In the genomic region with DNA sequence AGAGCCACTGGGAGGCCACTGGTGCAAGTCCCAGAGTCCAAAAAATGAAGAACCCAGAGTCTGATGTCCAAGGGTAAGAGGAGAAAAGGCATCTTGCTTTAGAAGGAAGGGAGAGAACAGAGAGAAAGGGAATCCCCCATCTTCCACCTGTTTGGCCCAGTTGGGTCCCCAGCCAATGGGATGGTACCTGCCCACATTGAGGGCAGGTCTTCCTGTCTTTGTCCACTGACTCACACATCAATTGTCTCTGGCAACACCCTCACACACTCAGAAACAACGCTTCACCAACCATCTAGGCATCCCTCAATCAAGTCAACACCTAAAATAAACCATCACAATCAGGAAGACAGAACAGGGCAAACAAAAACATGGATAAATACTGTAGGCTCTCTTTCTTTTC, we compare ENCODE assay signal across 21 cellular contexts. TPM values are rescaled to one million over a fixed set of nuclear protein-coding genes. Genes with fewer than 3 reads are reported as not detected.
DNase-seq lines count a peak whose midpoint lies in the region; ATAC-seq and TF ChIP-seq lines count a peak whose summit lies in the region.
"Had no signal": no experiment of that assay in that cellular context is flagged by ENCODE, and none has a peak within 500 bp of the region (broad histone marks: within the 10 kb centered on the region; RNA-seq: fewer than 3 reads in every experiment).

No MANE protein-coding gene starts in this region.

- H3K36me3 ChIP-seq in colonic mucosa, result no peaks in the 10 kb centered on the region
- H3K36me3 ChIP-seq in A673 (ENCODE audit: insufficient read depth, low read length, poor library complexity, severe bottlenecking), result no peaks in the 10 kb centered on the region

- H3K27me3 ChIP-seq in colonic mucosa (no peaks in the 10 kb centered on the region), foreskin keratinocyte (no peaks in the 10 kb centered on the region), A673 (replicated peaks; ENCODE audit: insufficient read depth, low read depth, low read length, poor library complexity) (no peaks in the 10 kb centered on the region)

- peaks cover 12% of the 10 kb centered on the region for H3K36me3 Mint-ChIP-seq in activated naive CD8-positive, alpha-beta T cell treated with anti-CD3 and anti-CD28 coated beads, Interleukin-2, amount 50 U/mL, for 24 hours (ENCODE audit: low read depth)
- H3K36me3 Mint-ChIP-seq in activated naive CD8-positive, alpha-beta T cell treated with anti-CD3 and anti-CD28 coated beads for 36 hours, result peaks cover 20% of the 10 kb centered on the region

- no TSS peak for BruUV-seq in A673 (replicated peaks; lab: Mats Ljungman, UMichigan)

- no peak overlapping the region for H3K4me3 Mint-ChIP-seq in activated naive CD8-positive, alpha-beta T cell treated with anti-CD3 and anti-CD28 coated beads, Interleukin-2, amount 50 U/mL, for 24 hours
- H3K4me3 Mint-ChIP-seq in activated naive CD8-positive, alpha-beta T cell treated with anti-CD3 and anti-CD28 coated beads for 36 hours, result no peak overlapping the region
- H3K4me3 Mint-ChIP-seq: CD4-positive, alpha-beta memory T cell; GM23338; H9; HFFc6 had no signal

- TF ChIP-seq CTCF in colonic mucosa (IDR thresholded peaks at IDR 0.05) (no peak), foreskin keratinocyte (conservative IDR thresholded peaks at IDR 0.05) (no peak), A673 (conservative IDR thresholded peaks at IDR 0.05; ENCODE audit: low read depth, low read length) (no peak)

- ATAC-seq in activated naive CD8-positive, alpha-beta T cell treated with anti-CD3 and anti-CD28 coated beads, Interleukin-2, amount 50 U/mL, for 24 hours, result peak; percentile 52
- ATAC-seq in foreskin keratinocyte (peak; percentile 21), GM21381 (IDR thresholded peaks at IDR 0.05; ENCODE audit: unreplicated experiment) (no peak)
- ATAC-seq: A549, GM23338, HCT116 had no signal

- POLR2A ChIA-PET in A673 (lab: Charles Lee; ENCODE audit: low non-redundant PET), result no interaction called here

- no peaks in the 10 kb centered on the region for H3K9me3 Mint-ChIP-seq in activated naive CD8-positive, alpha-beta T cell treated with anti-CD3 and anti-CD28 coated beads, Interleukin-2, amount 50 U/mL, for 24 hours
- peaks cover 9% of the 10 kb centered on the region for H3K9me3 Mint-ChIP-seq in activated naive CD8-positive, alpha-beta T cell treated with anti-CD3 and anti-CD28 coated beads for 36 hours
- H3K9me3 Mint-ChIP-seq: GM23338, H9, HFFc6 had no signal

- no peak overlapping the region for H3K4me3 ChIP-seq in colonic mucosa
- H3K4me3 ChIP-seq in A673 (ENCODE audit: low read depth, low read length, poor library complexity, severe bottlenecking), result no peak overlapping the region
- H3K4me3 ChIP-seq: A549, GM23338 had no signal

- H3K9me3 ChIP-seq in colonic mucosa (no peaks in the 10 kb centered on the region), A673 (ENCODE audit: low read depth, low read length, poor library complexity, severe bottlenecking) (no peaks in the 10 kb centered on the region)
- H3K9me3 ChIP-seq: A549 had no signal

- CTCF ChIA-PET in A673 (lab: Charles Lee), result no interaction called here

- no peaks in the 10 kb centered on the region for H3K27me3 Mint-ChIP-seq in activated naive CD8-positive, alpha-beta T cell treated with anti-CD3 and anti-CD28 coated beads, Interleukin-2, amount 50 U/mL, for 24 hours
- H3K27me3 Mint-ChIP-seq in activated naive CD8-positive, alpha-beta T cell treated with anti-CD3 and anti-CD28 coated beads for 36 hours, result no peaks in the 10 kb centered on the region
- H3K27me3 Mint-ChIP-seq: CD4-positive, alpha-beta memory T cell had no signal

- DNase-seq in activated naive CD8-positive, alpha-beta T cell treated with anti-CD3 and anti-CD28 coated beads, Interleukin-2, amount 50 U/mL, for 24 hours, result no peak
- no peak for DNase-seq in activated naive CD8-positive, alpha-beta T cell treated with anti-CD3 and anti-CD28 coated beads for 36 hours
- DNase-seq in colonic mucosa (peak; percentile 5), foreskin keratinocyte (no peak), A673 (ENCODE audit: low spot score) (no peak), kidney glomerular epithelial cell (lab: John Stamatoyannopoulos, UW) (no peak)
- DNase-seq: 8988T; C1 segment of cervical spinal cord; Calu3; CD4-positive, alpha-beta memory T cell; COR-L47; DMS53; DMS79 treated with DMSO at 0.1 percent for 48 hours; GF-D8; H9; HFFc6 had no signal

- H3K4me1 ChIP-seq in colonic mucosa (no peaks in the 10 kb centered on the region), foreskin keratinocyte (no peaks in the 10 kb centered on the region), A673 (ENCODE audit: insufficient read depth, low read length, poor library complexity, severe bottlenecking) (no peaks in the 10 kb centered on the region)

- H3K9ac ChIP-seq in colonic mucosa (ENCODE audit: low read depth in 2 of 2, low read length in 2 of 2), result no peak overlapping the region

- intact Hi-C loops in colonic mucosa (cut with DNase I), result no loop called here
- intact Hi-C loops in A673 (cut with micrococcal nuclease; ENCODE audit: unreplicated experiment), result no loop called here

- no peak overlapping the region for H3K27ac Mint-ChIP-seq in activated naive CD8-positive, alpha-beta T cell treated with anti-CD3 and anti-CD28 coated beads, Interleukin-2, amount 50 U/mL, for 24 hours
- H3K27ac Mint-ChIP-seq in activated naive CD8-positive, alpha-beta T cell treated with anti-CD3 and anti-CD28 coated beads for 36 hours, result no peak overlapping the region
- H3K27ac Mint-ChIP-seq: CD4-positive, alpha-beta memory T cell; GM23338; H9; HFFc6 had no signal

- H3K4me1 Mint-ChIP-seq in activated naive CD8-positive, alpha-beta T cell treated with anti-CD3 and anti-CD28 coated beads, Interleukin-2, amount 50 U/mL, for 24 hours, result peaks cover 16% of the 10 kb centered on the region
- H3K4me1 Mint-ChIP-seq in activated naive CD8-positive, alpha-beta T cell treated with anti-CD3 and anti-CD28 coated beads for 36 hours, result peaks cover 12% of the 10 kb centered on the region
- H3K4me1 Mint-ChIP-seq: GM23338 had no signal

- H3K27ac ChIP-seq in colonic mucosa, result no peak overlapping the region
- no peak overlapping the region for H3K27ac ChIP-seq in foreskin keratinocyte
- no peak overlapping the region for H3K27ac ChIP-seq in A673 (ENCODE audit: low read depth, low read length, poor library complexity, severe bottlenecking)
- H3K27ac ChIP-seq: A549 had no signal

RNA-seq across cellular contexts. Expression of a gene that starts 6.3 kb away (rescaled TPM):
- 10 to 100 TPM; 51.1 to 56.9 TPM for total RNA-seq in activated naive CD8-positive, alpha-beta T cell treated with anti-CD3 and anti-CD28 coated beads for 36 hours
- total RNA-seq in colonic mucosa (10 to 100 TPM; 40.6 to 55.9 TPM), foreskin keratinocyte (51.1 and 62.8 TPM in 2 replicates), A673 (2021) (147 and 154 TPM in 2 replicates)
- polyA plus RNA-seq in foreskin keratinocyte, result 72.4 and 75.3 TPM in 2 replicates

RNA-seq across cellular contexts. Expression of a gene that starts 13.2 kb away (rescaled TPM):
- 1 to 10 TPM; 6.0 to 6.9 TPM for total RNA-seq in activated naive CD8-positive, alpha-beta T cell treated with anti-CD3 and anti-CD28 coated beads for 36 hours
- 100 to 1,000 TPM in 1 of 2 donors, 10 to 100 TPM in 1; 80.9 to 169 TPM for total RNA-seq in colonic mucosa
- total RNA-seq in foreskin keratinocyte, result 39.0 and 39.9 TPM in 2 replicates
- 24.2 and 25.0 TPM in 2 replicates for polyA plus RNA-seq in foreskin keratinocyte
- total RNA-seq in A673 (2021), result 76.1 and 102 TPM in 2 replicates
- total RNA-seq: G401 had no signal
